Comparison of ENCODE assay signal across 1 cellular context in the genomic region with DNA sequence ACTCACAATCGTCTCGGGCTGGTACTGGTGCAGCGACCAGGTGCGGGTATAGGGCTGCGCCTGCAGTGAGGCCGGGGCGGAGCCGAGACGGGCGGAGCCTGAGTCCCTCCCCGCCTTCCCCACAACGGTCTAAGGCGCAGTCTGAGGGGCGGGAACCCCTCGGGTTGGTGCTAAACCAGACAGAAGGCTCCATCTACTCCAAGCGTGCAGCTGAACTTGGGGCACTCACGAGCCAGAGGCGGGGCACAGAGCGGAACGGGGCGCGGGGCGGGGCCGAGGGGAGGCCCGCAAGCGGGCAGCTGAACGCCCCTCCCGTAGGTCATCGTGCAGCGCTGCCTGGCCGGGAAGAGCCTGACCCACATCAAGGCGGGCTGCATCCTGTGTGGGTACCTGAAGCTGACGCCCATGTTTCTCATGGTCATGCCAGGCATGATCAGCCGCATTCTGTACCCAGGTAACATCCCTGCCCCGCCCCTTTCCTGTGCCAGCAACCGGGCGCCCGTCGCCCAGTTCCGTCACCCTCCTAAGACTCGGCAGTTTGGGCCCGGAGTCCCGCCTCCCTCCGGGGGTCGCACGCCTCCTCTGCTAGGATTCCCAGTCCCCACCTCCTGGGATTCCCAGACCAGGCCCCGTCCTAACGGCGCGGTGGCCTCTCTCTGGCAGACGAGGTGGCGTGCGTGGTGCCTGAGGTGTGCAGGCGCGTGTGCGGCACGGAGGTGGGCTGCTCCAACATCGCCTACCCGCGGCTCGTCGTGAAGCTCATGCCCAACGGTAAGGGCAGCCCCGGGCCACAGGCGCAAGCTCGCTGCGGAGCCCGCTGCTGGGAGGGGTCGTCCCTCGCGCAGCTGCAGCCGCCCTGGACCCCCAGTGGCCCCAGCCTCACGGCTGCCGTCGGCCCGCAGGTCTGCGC.
TF ChIP-seq lines count a peak whose summit lies in the region.

No MANE protein-coding gene starts in this region.

TF ChIP-seq in WTC11, 78 proteins besides CTCF, POLR2A, EP300 and RAD21 (continued from another document):
- no peak for TF ChIP-seq AR (CRISPR knock-in tag; IDR thresholded peaks at IDR 0.05)
- no peak for TF ChIP-seq E2F4 (CRISPR knock-in tag; IDR thresholded peaks at IDR 0.05; ENCODE audit: borderline replicate concordance, low read depth)
- no peak for TF ChIP-seq NFATC4 (CRISPR knock-in tag; IDR thresholded peaks at IDR 0.05)
- no peak; the same call in 1 of the 2 replicates for TF ChIP-seq ZNF263 (CRISPR knock-in tag; IDR thresholded peaks at IDR 0.05; ENCODE audit: low read depth)
- TF ChIP-seq, protein P1, sequence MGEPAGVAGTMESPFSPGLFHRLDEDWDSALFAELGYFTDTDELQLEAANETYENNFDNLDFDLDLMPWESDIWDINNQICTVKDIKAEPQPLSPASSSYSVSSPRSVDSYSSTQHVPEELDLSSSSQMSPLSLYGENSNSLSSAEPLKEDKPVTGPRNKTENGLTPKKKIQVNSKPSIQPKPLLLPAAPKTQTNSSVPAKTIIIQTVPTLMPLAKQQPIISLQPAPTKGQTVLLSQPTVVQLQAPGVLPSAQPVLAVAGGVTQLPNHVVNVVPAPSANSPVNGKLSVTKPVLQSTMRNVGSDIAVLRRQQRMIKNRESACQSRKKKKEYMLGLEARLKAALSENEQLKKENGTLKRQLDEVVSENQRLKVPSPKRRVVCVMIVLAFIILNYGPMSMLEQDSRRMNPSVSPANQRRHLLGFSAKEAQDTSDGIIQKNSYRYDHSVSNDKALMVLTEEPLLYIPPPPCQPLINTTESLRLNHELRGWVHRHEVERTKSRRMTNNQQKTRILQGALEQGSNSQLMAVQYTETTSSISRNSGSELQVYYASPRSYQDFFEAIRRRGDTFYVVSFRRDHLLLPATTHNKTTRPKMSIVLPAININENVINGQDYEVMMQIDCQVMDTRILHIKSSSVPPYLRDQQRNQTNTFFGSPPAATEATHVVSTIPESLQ (CRISPR knock-in tag; IDR thresholded peaks at IDR 0.05), result no peak
- TF ChIP-seq MYBL2 (CRISPR knock-in tag; IDR thresholded peaks at IDR 0.05), result no peak
- TF ChIP-seq ZNF416 (CRISPR knock-in tag; IDR thresholded peaks at IDR 0.05), result no peak
- TF ChIP-seq, protein P2, sequence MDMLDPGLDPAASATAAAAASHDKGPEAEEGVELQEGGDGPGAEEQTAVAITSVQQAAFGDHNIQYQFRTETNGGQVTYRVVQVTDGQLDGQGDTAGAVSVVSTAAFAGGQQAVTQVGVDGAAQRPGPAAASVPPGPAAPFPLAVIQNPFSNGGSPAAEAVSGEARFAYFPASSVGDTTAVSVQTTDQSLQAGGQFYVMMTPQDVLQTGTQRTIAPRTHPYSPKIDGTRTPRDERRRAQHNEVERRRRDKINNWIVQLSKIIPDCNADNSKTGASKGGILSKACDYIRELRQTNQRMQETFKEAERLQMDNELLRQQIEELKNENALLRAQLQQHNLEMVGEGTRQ (CRISPR knock-in tag; IDR thresholded peaks at IDR 0.05), result peak; percentile 12; the same call in 1 of the 2 replicates
TF ChIP-seq in WTC11: peak in this region for 17.
